In genomic region chr6:30009113-30009512, GRCh38 we compare ENCODE assay signal across 35 cellular contexts.
"Had no signal": no experiment of that assay in that cellular context is flagged by ENCODE, and none has a peak within 500 bp of the region (broad histone marks: within the 10 kb centered on the region; RNA-seq: fewer than 3 reads in every experiment).

No MANE protein-coding gene starts in this region.

- DNase-seq: Karpas-422, Kasumi-1, KG1, MG63, MM.1S, MV-4-11, NCI-H1048, NCI-H1092, NCI-H1092 treated with DMSO at 0.1 percent for 48 hours, NCI-H1105, NCI-H1105 treated with DMSO at 0.1 percent for 48 hours, NCI-H1417, NCI-H1417 treated with DMSO at 0.1 percent for 48 hours, NCI-H1436, NCI-H1436 treated with DMSO at 0.1 percent for 48 hours, NCI-H146, NCI-H1694, NCI-H1694 treated with DMSO at 0.1 percent for 48 hours, NCI-H187, NCI-H187 treated with DMSO at 0.1 percent for 48 hours, NCI-H1930, NCI-H2029, NCI-H2029 treated with DMSO at 0.1 percent for 48 hours, NCI-H2081, NCI-H2081 treated with DMSO at 0.1 percent for 48 hours, NCI-H2107, NCI-H2171, NCI-H2171 treated with DMSO at 0.1 percent for 48 hours, NCI-H2227 treated with DMSO at 0.1 percent for 48 hours, NCI-H226, NCI-H345, NCI-H446, NCI-H446 treated with DMSO at 0.1 percent for 48 hours, NCI-H510A had no signal

- H3K27ac ChIP-seq: KMS-11 had no signal

- H3K27me3 ChIP-seq: MG63 had no signal

- H3K4me3 ChIP-seq: MG63 had no signal

- H3K36me3 ChIP-seq: MG63 had no signal

- H3K9me3 ChIP-seq: MG63 had no signal
